ENCODE assay signal across 16 cellular contexts in the genomic region with DNA sequence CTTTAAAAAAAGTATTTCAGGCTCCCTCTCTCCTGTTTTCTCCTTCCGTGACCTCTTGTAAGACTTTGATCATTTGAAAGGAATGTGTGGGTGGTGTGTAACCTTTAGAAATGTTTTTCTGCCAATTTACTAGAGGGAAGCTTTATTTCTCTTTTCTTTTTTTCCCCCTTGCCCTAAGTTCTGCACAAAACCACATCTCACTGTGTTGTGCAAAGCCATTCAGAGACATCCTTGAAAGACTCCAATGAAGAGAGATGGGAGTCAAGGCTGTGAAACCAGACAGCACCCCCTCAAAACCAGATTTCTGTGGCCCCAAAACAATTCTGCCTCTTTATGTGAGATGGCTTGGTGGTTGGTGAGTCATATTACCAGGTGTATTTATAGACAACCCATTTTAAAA.
A peak's percentile ranks its signal among the peaks of the same experiment; 100 is the strongest.
DNase-seq lines count a peak whose midpoint lies in the region; ATAC-seq and TF ChIP-seq lines count a peak whose summit lies in the region.
"Had no signal": no experiment of that assay in that cellular context is flagged by ENCODE, and none has a peak within 500 bp of the region (broad histone marks: within the 10 kb centered on the region; RNA-seq: fewer than 3 reads in every experiment).

No MANE protein-coding gene starts in this region.

- H3K27me3 ChIP-seq in thyroid gland (no peaks in the 10 kb centered on the region), H7 (ENCODE audit: control insufficient read depth, insufficient read depth, low read length) (no peaks in the 10 kb centered on the region)
- H3K27me3 ChIP-seq: left lung had no signal

- POLR2A ChIA-PET in activated CD4-positive, alpha-beta T cell treated with anti-CD3 and anti-CD28 coated beads for 36 hours (lab: Charles Lee), result interaction anchor here (0.6 kb wide), 1 partner anchor 8 kb away, joined by 3 read pairs; no protein-coding TSS in a partner anchor

- ATAC-seq in activated CD4-positive, alpha-beta T cell treated with anti-CD3 and anti-CD28 coated beads for 36 hours, result peak; percentile 26
- ATAC-seq in GM19023 (IDR thresholded peaks at IDR 0.05; ENCODE audit: unreplicated experiment), result no peak
- ATAC-seq: left lung had no signal

- CTCF ChIA-PET in activated CD4-positive, alpha-beta T cell treated with anti-CD3 and anti-CD28 coated beads for 36 hours (lab: Charles Lee), result no interaction called here

- intact Hi-C loops in activated CD4-positive, alpha-beta T cell treated with anti-CD3 and anti-CD28 coated beads for 36 hours (cut with DNase I, micrococcal nuclease), result no loop called here
- intact Hi-C loops in activated CD4-positive, alpha-beta T cell treated with anti-CD3 and anti-CD28 coated beads, Interleukin-2, amount 10 ng/mL, durations not matched to agents 24 days and 14 days (cut with micrococcal nuclease), result no loop called here
- intact Hi-C loops in thyroid gland (cut with DNase I), result no loop called here

- no peak for TF ChIP-seq POLR2A in thyroid gland (IDR thresholded peaks at IDR 0.05)

- TF ChIP-seq CTCF in fibroblast of pulmonary artery (IDR thresholded peaks at IDR 0.05; ENCODE audit: low read length, missing control alignments), result no peak
- no peak for TF ChIP-seq CTCF in thyroid gland (IDR thresholded peaks at IDR 0.05)

- H3K36me3 ChIP-seq in thyroid gland (no peaks in the 10 kb centered on the region), H7 (replicated peaks; ENCODE audit: control insufficient read depth, insufficient read depth, low read length) (no peaks in the 10 kb centered on the region)
- H3K36me3 ChIP-seq: left lung had no signal

- H3K36me3 Mint-ChIP-seq in activated CD4-positive, alpha-beta T cell treated with anti-CD3 and anti-CD28 coated beads for 36 hours (ENCODE audit: low read depth), result no peaks in the 10 kb centered on the region
- no peaks in the 10 kb centered on the region for H3K36me3 Mint-ChIP-seq in activated CD4-positive, alpha-beta T cell treated with anti-CD3 and anti-CD28 coated beads, Interleukin-2, amount 10 ng/mL, durations not matched to agents 24 days and 14 days (ENCODE audit: low read depth)
- H3K36me3 Mint-ChIP-seq: activated naive CD4-positive, alpha-beta T cell treated with anti-CD3 and anti-CD28 coated beads, Interleukin-2, amount 50 U/mL, for 24 hours; type B pancreatic cell had no signal

- no peak for DNase-seq in activated CD4-positive, alpha-beta T cell treated with anti-CD3 and anti-CD28 coated beads for 36 hours
- DNase-seq in activated CD4-positive, alpha-beta T cell treated with anti-CD3 and anti-CD28 coated beads, Interleukin-2, amount 10 ng/mL, durations not matched to agents 24 days and 14 days, result no peak
- peak; percentile 19 for DNase-seq in RPMI7951 (ENCODE audit: low read depth)
- DNase-seq in fibroblast of pulmonary artery (ENCODE audit: low read depth), result peak; percentile 3
- DNase-seq in thyroid gland, result no peak
- DNase-seq in AML-193 (lab: John Stamatoyannopoulos, UW), result no peak
- no peak for DNase-seq in H7
- DNase-seq: dorsolateral prefrontal cortex, glutamatergic neuron, left lung, NCI-H1694, NCI-H69, SHP77 had no signal

- no peaks in the 10 kb centered on the region for H3K9me3 ChIP-seq in thyroid gland

- H3K4me1 Mint-ChIP-seq in activated CD4-positive, alpha-beta T cell treated with anti-CD3 and anti-CD28 coated beads for 36 hours, result peaks cover 18% of the 10 kb centered on the region
- peaks cover 2% of the 10 kb centered on the region for H3K4me1 Mint-ChIP-seq in activated CD4-positive, alpha-beta T cell treated with anti-CD3 and anti-CD28 coated beads, Interleukin-2, amount 10 ng/mL, durations not matched to agents 24 days and 14 days
- H3K4me1 Mint-ChIP-seq: activated naive CD4-positive, alpha-beta T cell treated with anti-CD3 and anti-CD28 coated beads, Interleukin-2, amount 50 U/mL, for 24 hours had no signal

- H3K4me1 ChIP-seq in thyroid gland, result peaks cover 47 to 58% of the 10 kb centered on the region in 2 donors
- H3K4me1 ChIP-seq: left lung had no signal

- H3K4me3 ChIP-seq in fibroblast of pulmonary artery (replicated peaks; ENCODE audit: low read depth, low read length) (no peak overlapping the region), thyroid gland (replicated peaks in 1 of 3) (no peak overlapping the region), H7 (ENCODE audit: insufficient read depth, low read depth, low read length) (no peak overlapping the region)
- H3K4me3 ChIP-seq: dorsolateral prefrontal cortex, left lung had no signal

- H3K4me3 Mint-ChIP-seq in activated CD4-positive, alpha-beta T cell treated with anti-CD3 and anti-CD28 coated beads for 36 hours, result no peak overlapping the region
- H3K4me3 Mint-ChIP-seq in activated CD4-positive, alpha-beta T cell treated with anti-CD3 and anti-CD28 coated beads, Interleukin-2, amount 10 ng/mL, durations not matched to agents 24 days and 14 days, result no peak overlapping the region
- H3K4me3 Mint-ChIP-seq: activated naive CD4-positive, alpha-beta T cell treated with anti-CD3 and anti-CD28 coated beads, Interleukin-2, amount 50 U/mL, for 24 hours; type B pancreatic cell had no signal

- peak overlapping the region; percentile 52 to 63 (median 53) for H3K27ac ChIP-seq in thyroid gland
- H3K27ac ChIP-seq: dorsolateral prefrontal cortex, left lung had no signal

- H3K27ac Mint-ChIP-seq in activated CD4-positive, alpha-beta T cell treated with anti-CD3 and anti-CD28 coated beads for 36 hours, result no peak overlapping the region
- H3K27ac Mint-ChIP-seq in activated CD4-positive, alpha-beta T cell treated with anti-CD3 and anti-CD28 coated beads, Interleukin-2, amount 10 ng/mL, durations not matched to agents 24 days and 14 days, result no peak overlapping the region
- H3K27ac Mint-ChIP-seq: activated naive CD4-positive, alpha-beta T cell treated with anti-CD3 and anti-CD28 coated beads, Interleukin-2, amount 50 U/mL, for 24 hours; type B pancreatic cell had no signal

- no peaks in the 10 kb centered on the region for H3K27me3 Mint-ChIP-seq in activated CD4-positive, alpha-beta T cell treated with anti-CD3 and anti-CD28 coated beads for 36 hours
- no peaks in the 10 kb centered on the region for H3K27me3 Mint-ChIP-seq in activated CD4-positive, alpha-beta T cell treated with anti-CD3 and anti-CD28 coated beads, Interleukin-2, amount 10 ng/mL, durations not matched to agents 24 days and 14 days
- H3K27me3 Mint-ChIP-seq: activated naive CD4-positive, alpha-beta T cell treated with anti-CD3 and anti-CD28 coated beads, Interleukin-2, amount 50 U/mL, for 24 hours; type B pancreatic cell had no signal

- WGBS in thyroid gland, 2 donors, result 16 to 30% methylated on average over 1 of the region's 1 CpG

- H3K9me3 Mint-ChIP-seq in activated CD4-positive, alpha-beta T cell treated with anti-CD3 and anti-CD28 coated beads for 36 hours (ENCODE audit: low read depth), result peaks cover 6% of the 10 kb centered on the region
- peaks cover 7% of the 10 kb centered on the region for H3K9me3 Mint-ChIP-seq in activated CD4-positive, alpha-beta T cell treated with anti-CD3 and anti-CD28 coated beads, Interleukin-2, amount 10 ng/mL, durations not matched to agents 24 days and 14 days

Comparison
In these comparisons a context has a peak if more than half of its experiments do, and no peak if none do; other contexts are left out.
1. DNase-seq: peak in RPMI7951 (single experiment) and fibroblast of pulmonary artery (single experiment); none in activated CD4-positive, alpha-beta T cell treated with anti-CD3 and anti-CD28 coated beads for 36 hours (single experiment), activated CD4-positive, alpha-beta T cell treated with anti-CD3 and anti-CD28 coated beads, Interleukin-2, amount 10 ng/mL, durations not matched to agents 24 days and 14 days (single experiment), thyroid gland (0 of 2), AML-193 (0 of 2) and H7 (single experiment).